35 cellular contexts compared by ENCODE assay signal in genomic region chr18:10416020-10416419, GRCh38. TPM values are rescaled to one million over a fixed set of nuclear protein-coding genes. Genes with fewer than 3 reads are reported as not detected.
"Had no signal": no experiment of that assay in that cellular context is flagged by ENCODE, and none has a peak within 500 bp of the region (broad histone marks: within the 10 kb centered on the region; RNA-seq: fewer than 3 reads in every experiment).

No MANE protein-coding gene starts in this region.

- DNase-seq: activated B cell treated with CpG ODN at 0.5 μM for 24 hours; activated CD4-positive, alpha-beta T cell treated with anti-CD3 and anti-CD28 coated beads for 1 hour; activated CD4-positive, alpha-beta T cell treated with anti-CD3 and anti-CD28 coated beads, Interleukin-2, amount 10 ng/mL, durations not matched to agents 24 days and 14 days; activated CD4-positive, alpha-beta T cell treated with anti-CD3 and anti-CD28 coated beads, Interleukin-2, amount 50 U/mL, for 48 hours; activated CD8-positive, alpha-beta memory T cell treated with anti-CD3 and anti-CD28 coated beads, Interleukin-2, amount 10 ng/mL, durations not matched to agents 7 days and 5 days; activated effector memory CD4-positive, alpha-beta T cell treated with anti-CD3 and anti-CD28 coated beads, Interleukin-2, amount 50 U/mL, for 16 hours; activated naive CD4-positive, alpha-beta T cell treated with Interleukin-2 at 50 U/mL for 16 hours; activated naive CD8-positive, alpha-beta T cell treated with anti-CD3 and anti-CD28 coated beads, Interleukin-2, amount 50 U/mL, for 24 hours; activated T-cell treated with anti-CD3 and anti-CD28 coated beads, Interleukin-2, amount 50 U/mL, for 4 hours; amygdala; brain microvascular endothelial cell; MG63; MV-4-11; NCI-H1092 treated with DMSO at 0.1 percent for 48 hours; NCI-H1436; NCI-H187; NCI-H2081 treated with DMSO at 0.1 percent for 48 hours; NCI-H2171; NCI-H2227 treated with DMSO at 0.1 percent for 48 hours; NCI-H446 treated with DMSO at 0.1 percent for 48 hours; NCI-H524 treated with DMSO at 0.1 percent for 48 hours; NCI-H82; NK-92 treated with Interleukin-12 subunit alpha and Interleukin-12 subunit beta, amount 100 ng/mL, for 24 hours; OCI-M1; RPMI8226; T-cell; T-helper 2 cell; T1000 had no signal

- ATAC-seq: activated CD8-positive, alpha-beta memory T cell treated with anti-CD3 and anti-CD28 coated beads, Interleukin-2, amount 10 ng/mL, durations not matched to agents 7 days and 5 days; activated naive CD4-positive, alpha-beta T cell treated with anti-CD3 and anti-CD28 coated beads, Interleukin-2, amount 50 U/mL, for 72 hours; activated naive CD8-positive, alpha-beta T cell treated with anti-CD3 and anti-CD28 coated beads, Interleukin-2, amount 50 U/mL, for 24 hours; activated T-cell treated with anti-CD3 and anti-CD28 coated beads, Interleukin-2, amount 50 U/mL, for 4 hours; Panc1; Right ventricle myocardium inferior; T-cell had no signal

- H3K4me3 ChIP-seq: MG63, SK-N-MC had no signal

- H3K36me3 ChIP-seq: brain microvascular endothelial cell, MG63 had no signal

- H3K27ac ChIP-seq: brain microvascular endothelial cell, KMS-11, SK-N-MC had no signal

- H3K4me2 ChIP-seq: KMS-11 had no signal

- H3K9ac ChIP-seq: KMS-11 had no signal

- H3K27me3 ChIP-seq: brain microvascular endothelial cell, MG63 had no signal

- FAIRE-seq: astrocyte, TTC549 had no signal

RNA-seq across cellular contexts. Expression of gene APCDD1, which starts 38.4 kb away (rescaled TPM):
- total RNA-seq: activated CD4-positive, alpha-beta T cell treated with anti-CD3 and anti-CD28 coated beads, Interleukin-2, amount 10 ng/mL, durations not matched to agents 24 days and 14 days; activated CD8-positive, alpha-beta memory T cell treated with anti-CD3 and anti-CD28 coated beads, Interleukin-2, amount 10 ng/mL, durations not matched to agents 7 days and 5 days; activated naive CD4-positive, alpha-beta T cell treated with anti-CD3 and anti-CD28 coated beads, Interleukin-2, amount 50 U/mL, for 72 hours had no signal
